Comparison of ENCODE assay signal across 8 cellular contexts in genomic region chr10:89644967-89645741, GRCh38. TPM values are rescaled to one million over a fixed set of nuclear protein-coding genes. Genes with fewer than 3 reads are reported as not detected.
DNase-seq lines count a peak whose midpoint lies in the region; TF ChIP-seq lines count a peak whose summit lies in the region.

TSS of gene PANK1 (minus strand) at chr10:89645242. CDS start at chr10:89644891, 351 bp downstream.

- no peak within 1 kb of the TSS for H3K23ac ChIP-seq in H9 (ENCODE audit: insufficient read length, low read depth, low read length)

- peak within 1 kb of the TSS; percentile 72 for H4K8ac ChIP-seq in H9 (replicated peaks; ENCODE audit: insufficient read length, low read depth, low read length)

- no peak within 1 kb of the TSS for H2AK5ac ChIP-seq in H9 (ENCODE audit: insufficient read length, low read length)

- H4K91ac ChIP-seq in H9 (ENCODE audit: insufficient read length, low read depth, low read length): no peak within 1 kb of the TSS

- H3K4me3 ChIP-seq in MG63: peak within 1 kb of the TSS; percentile 74
- H3K4me3 ChIP-seq in SK-N-SH (ENCODE audit: low read depth in 2 of 2, low read length in 1 of 2): peak within 1 kb of the TSS; percentile 75 to 88
- H3K4me3 ChIP-seq in ovary: peak within 1 kb of the TSS; percentile 86
- peak within 1 kb of the TSS; percentile 75 to 94 (median 88) for H3K4me3 ChIP-seq in tibial nerve

- H3K4ac ChIP-seq in H9 (ENCODE audit: low read depth, low read length): no peak within 1 kb of the TSS; the same call in 1 of the 2 replicates

- H3K36me3 ChIP-seq in MG63: no peaks in the 10 kb centered on the region
- H3K36me3 ChIP-seq in SK-N-SH (replicated peaks in 1 of 2; ENCODE audit: control insufficient read depth in 1 of 2, insufficient read depth in 2 of 2, low read length in 1 of 2): peaks cover 0 to 7% of the 10 kb centered on the region in 2 experiments
- no peaks in the 10 kb centered on the region for H3K36me3 ChIP-seq in ovary
- no peaks in the 10 kb centered on the region for H3K36me3 ChIP-seq in tibial nerve

- DNase-seq in GM04504 (ENCODE audit: low read depth) (peak; percentile 40), H9 (peak; percentile 82), MG63 (peak; percentile 75), SK-N-SH (peak; percentile 85), head of caudate nucleus (peak; percentile 45 to 92 (median 82)), ovary (peak; percentile 65 to 80 (median 72)), tibial nerve (ENCODE audit: low spot score in 2 of 2) (peak; percentile 60 to 65)

- peaks cover 2 to 13% (median 10%) of the 10 kb centered on the region in 3 experiments; a peak in 5 of 7 replicates for H3K36me3 Mint-ChIP-seq in H9 (ENCODE audit: insufficient read depth in 1 of 3, low read depth in 3 of 3)
- H3K36me3 Mint-ChIP-seq in activated naive CD8-positive, alpha-beta T cell: peaks cover 2% of the 10 kb centered on the region

- peaks cover 49% of the 10 kb centered on the region in 2 experiments for H3K4me1 Mint-ChIP-seq in H9
- H3K4me1 Mint-ChIP-seq in activated naive CD8-positive, alpha-beta T cell (ENCODE audit: low read depth): peaks cover 8% of the 10 kb centered on the region

- POLR2A ChIA-PET in SK-N-SH (lab: Yijun Ruan, JAX): no interaction called here

- peak within 1 kb of the TSS; percentile 79 for H3K18ac ChIP-seq in H9 (ENCODE audit: insufficient read length, low read depth, low read length)

- no peak within 1 kb of the TSS for H2BK15ac ChIP-seq in H9 (ENCODE audit: low read depth, low read length)

- H3K4me2 ChIP-seq in H9 (ENCODE audit: insufficient read depth, insufficient read length, low read length): peak within 1 kb of the TSS; percentile 91
- peak within 1 kb of the TSS; percentile 95 for H3K4me2 ChIP-seq in SK-N-SH

- H3K27me3 ChIP-seq in H9 (ENCODE audit: insufficient read depth, low read length) (no peaks in the 10 kb centered on the region), MG63 (no peaks in the 10 kb centered on the region), SK-N-SH (ENCODE audit: insufficient read depth) (no peaks in the 10 kb centered on the region), ovary (no peaks in the 10 kb centered on the region), tibial nerve (no peaks in the 10 kb centered on the region)

- H3K4me1 ChIP-seq in H9 (ENCODE audit: insufficient read depth, low read length): peaks cover 4% of the 10 kb centered on the region; the same call in 1 of the 2 replicates
- peaks cover 16 to 24% of the 10 kb centered on the region in 2 experiments; a peak in 3 of 4 replicates for H3K4me1 ChIP-seq in SK-N-SH (ENCODE audit: control insufficient read depth in 1 of 2, insufficient read depth in 2 of 2, low read depth in 1 of 2, low read length in 1 of 2)
- H3K4me1 ChIP-seq in ovary (ENCODE audit: insufficient read depth): peaks cover 3% of the 10 kb centered on the region
- peaks cover 0 to 17% (median 10%) of the 10 kb centered on the region in 4 donors for H3K4me1 ChIP-seq in tibial nerve

- peaks cover 26% of the 10 kb centered on the region for H3K79me2 ChIP-seq in H9 (ENCODE audit: insufficient read depth, low read length)
- peaks cover 34% of the 10 kb centered on the region for H3K79me2 ChIP-seq in SK-N-SH (ENCODE audit: insufficient read depth)

- H3K14ac ChIP-seq in H9 (ENCODE audit: insufficient read depth, low read length): peak within 1 kb of the TSS; percentile 83

- peak within 1 kb of the TSS; percentile 12 for H3T11ph ChIP-seq in H9 (ENCODE audit: low read length)

- no peak within 1 kb of the TSS for H2BK20ac ChIP-seq in H9 (ENCODE audit: low read depth, low read length, poor library complexity, severe bottlenecking)

- H3K9ac ChIP-seq in H9 (ENCODE audit: extremely low read depth, insufficient read length, low read length) (peak within 1 kb of the TSS; percentile 94), SK-N-SH (peak within 1 kb of the TSS; percentile 79)

- TF ChIP-seq POLR2A in ovary (IDR thresholded peaks at IDR 0.05) (no peak), tibial nerve (IDR thresholded peaks at IDR 0.05) (peak in 1 of 2 donors; percentile 16)

- intact Hi-C loops in head of caudate nucleus (cut with DNase I) (loop anchor here (2.0 kb wide), 1 partner anchor 56 kb away; the partner anchor contains the start of gene KIF20B), ovary (cut with DNase I) (no loop called here)

- H3K23me2 ChIP-seq in H9 (ENCODE audit: insufficient read length, low read depth, low read length, poor library complexity, severe bottlenecking): peaks cover 8% of the 10 kb centered on the region

- H3K79me1 ChIP-seq in H9 (ENCODE audit: insufficient read depth, low read depth, low read length, poor library complexity, severe bottlenecking): no peaks in the 10 kb centered on the region

- TF ChIP-seq EP300 in SK-N-SH (IDR thresholded peaks at IDR 0.05; ENCODE audit: borderline replicate concordance in 1 of 2, low read depth in 1 of 2, low read length in 1 of 2) (no peak), ovary (IDR thresholded peaks at IDR 0.05) (no peak), tibial nerve (IDR thresholded peaks at IDR 0.05) (peak in 1 of 2 donors; percentile 23)

- no peak within 1 kb of the TSS; a peak in 3 of 5 replicates for H3K4me3 Mint-ChIP-seq in H9
- H3K4me3 Mint-ChIP-seq in activated naive CD8-positive, alpha-beta T cell: peak within 1 kb of the TSS; percentile 84

- no peak within 1 kb of the TSS for H3K56ac ChIP-seq in H9 (ENCODE audit: insufficient read length, low read depth, low read length)

- H3K9me3 Mint-ChIP-seq in H9: peaks cover 0 to 4% of the 10 kb centered on the region in 2 experiments; a peak in 2 of 5 replicates
- no peaks in the 10 kb centered on the region for H3K9me3 Mint-ChIP-seq in activated naive CD8-positive, alpha-beta T cell (ENCODE audit: low read depth)

- peak within 1 kb of the TSS; percentile 9 for H2BK5ac ChIP-seq in H9 (ENCODE audit: insufficient read length, low read length)

- no peaks in the 10 kb centered on the region for H3K9me3 ChIP-seq in H9 (ENCODE audit: control insufficient read depth, low read depth, low read length)
- H3K9me3 ChIP-seq in MG63: peaks cover 12% of the 10 kb centered on the region
- no peaks in the 10 kb centered on the region for H3K9me3 ChIP-seq in SK-N-SH
- no peaks in the 10 kb centered on the region for H3K9me3 ChIP-seq in ovary
- H3K9me3 ChIP-seq in tibial nerve: no peaks in the 10 kb centered on the region

- CTCF ChIA-PET in SK-N-SH (lab: Yijun Ruan, JAX): interaction anchor here (1.3 to 1.8 kb wide), 2 partner anchors 47 to 63 kb away, joined by 3 to 4 read pairs; no protein-coding TSS in a partner anchor

- peaks cover 5% of the 10 kb centered on the region for H3F3A ChIP-seq in SK-N-SH (replicated peaks; ENCODE audit: insufficient read depth)

- peak within 1 kb of the TSS; percentile 86 for H4K5ac ChIP-seq in H9 (ENCODE audit: insufficient read length, low read depth, low read length)

- H3K27me3 Mint-ChIP-seq in H9 (ENCODE audit: low read depth): no peaks in the 10 kb centered on the region
- H3K27me3 Mint-ChIP-seq in activated naive CD8-positive, alpha-beta T cell: peaks cover 19% of the 10 kb centered on the region

- peak within 1 kb of the TSS; percentile 98 to 99 (median 98) for H3K27ac Mint-ChIP-seq in H9
- H3K27ac Mint-ChIP-seq in activated naive CD8-positive, alpha-beta T cell: peak within 1 kb of the TSS; percentile 28

- H2AFZ ChIP-seq in H9 (ENCODE audit: low read length) (no peak within 1 kb of the TSS), SK-N-SH (ENCODE audit: low read depth) (peak within 1 kb of the TSS; percentile 95)

- H3K27ac ChIP-seq in H9 (ENCODE audit: insufficient read length, low read depth, low read length) (peak within 1 kb of the TSS; percentile 82), SK-N-SH (ENCODE audit: low read depth in 2 of 2, low read length in 1 of 2) (peak within 1 kb of the TSS; percentile 71 to 94), ovary (peak within 1 kb of the TSS; percentile 80 to 86), tibial nerve (peak within 1 kb of the TSS; percentile 82 to 89 (median 86))

- WGBS in H9 (ENCODE audit: extremely low coverage, insufficient read length, low lambda C conversion rate): no CpG with 5 or more reads among the region's 56 CpGs
- WGBS in SK-N-SH (ENCODE audit: low lambda C conversion rate): under 1% methylated on average over 39 of the region's 56 CpGs
- 0% methylated on average over 44 to 56 of the region's 56 CpGs for WGBS in ovary, 3 donors
- WGBS in tibial nerve, 2 donors: 1% methylated on average over 26 to 37 of the region's 56 CpGs

- no peaks in the 10 kb centered on the region for H3K9me2 ChIP-seq in SK-N-SH

- TF ChIP-seq RAD21 in SK-N-SH (IDR thresholded peaks at IDR 0.05; ENCODE audit: low read length): no peak

- TF ChIP-seq CTCF in H9 (conservative IDR thresholded peaks at IDR 0.05) (no peak), SK-N-SH (IDR thresholded peaks at IDR 0.05) (no peak), ovary (IDR thresholded peaks at IDR 0.05) (no peak), tibial nerve (IDR thresholded peaks at IDR 0.05) (no peak)

- H4K20me1 ChIP-seq in H9 (ENCODE audit: control insufficient read depth, insufficient read depth, insufficient read length) (no peaks in the 10 kb centered on the region), SK-N-SH (ENCODE audit: insufficient read depth) (0 out of 2 replicates have a peak, but pooled peaks cover 5% of the 10 kb centered on the region)

- H2BK120ac ChIP-seq in H9 (ENCODE audit: low read depth, low read length, poor library complexity, severe bottlenecking): no peak within 1 kb of the TSS

- no peak within 1 kb of the TSS for H2BK12ac ChIP-seq in H9 (ENCODE audit: insufficient read length, low read depth, low read length)

TF ChIP-seq in SK-N-SH, 30 proteins besides CTCF, POLR2A, EP300 and RAD21 (continues in another document):
- TF ChIP-seq GATA2 (CRISPR knock-in tag; IDR thresholded peaks at IDR 0.05) (no peak), CHD2 (IDR thresholded peaks at IDR 0.05; ENCODE audit: low read length, partially characterized antibody) (no peak), TAF1 (IDR thresholded peaks at IDR 0.05; ENCODE audit: borderline replicate concordance, low read depth, low read length) (peak; percentile 68), EZH2phosphoT487 (IDR thresholded peaks at IDR 0.05; ENCODE audit: borderline replicate concordance, low read depth) (no peak), GABPA (IDR thresholded peaks at IDR 0.05; ENCODE audit: low read depth) (no peak), NRF1 (IDR thresholded peaks at IDR 0.05; ENCODE audit: low read depth, low read length) (peak; percentile 58)
- TF ChIP-seq, protein P1, sequence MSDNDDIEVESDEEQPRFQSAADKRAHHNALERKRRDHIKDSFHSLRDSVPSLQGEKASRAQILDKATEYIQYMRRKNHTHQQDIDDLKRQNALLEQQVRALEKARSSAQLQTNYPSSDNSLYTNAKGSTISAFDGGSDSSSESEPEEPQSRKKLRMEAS (IDR thresholded peaks at IDR 0.05; ENCODE audit: low read depth): peak; percentile 36

RNA-seq across cellular contexts. Expression of gene PANK1, which starts in this region (rescaled TPM):
- total RNA-seq in H9 (2021): 33.2 and 35.7 TPM in 2 replicates
- total RNA-seq in MG63 (2014; rRNA removed; shearing (Covaris generic); ENCODE audit: low replicate concordance): 0.30 and 3.9 TPM in 2 replicates
- polyA plus RNA-seq in SK-N-SH (2012; rRNA removed): 4.2 and 4.9 TPM in 2 replicates
- 3.9 and 4.6 TPM in 2 replicates for polyA plus RNA-seq in SK-N-SH (2012; cell fraction: cytosol; rRNA removed)
- polyA plus RNA-seq in SK-N-SH (2012; cell fraction: nucleus; rRNA removed): 1.1 and 4.0 TPM in 2 replicates
- 1 to 10 TPM; 1.7 to 6.2 (median 4.5) TPM for total RNA-seq in ovary
- 1 to 10 TPM; 2.0 to 5.7 TPM for polyA plus RNA-seq in ovary
- 1 to 10 TPM; 6.3 to 9.6 (median 7.4) TPM for total RNA-seq in tibial nerve

Comparison
In these comparisons a context has a peak if more than half of its experiments do, and no peak if none do; other contexts are left out.
1. Peak in every context shown above with its lines: DNase-seq, H3K4me3 ChIP-seq and H3K27ac ChIP-seq.